22 cellular contexts compared by ENCODE assay signal in genomic region chr1:164579346-164579745, GRCh38.
A peak's percentile ranks its signal among the peaks of the same experiment; 100 is the strongest.
DNase-seq lines count a peak whose midpoint lies in the region; ATAC-seq and TF ChIP-seq lines count a peak whose summit lies in the region.
"Had no signal": no experiment of that assay in that cellular context is flagged by ENCODE, and none has a peak within 500 bp of the region (broad histone marks: within the 10 kb centered on the region; RNA-seq: fewer than 3 reads in every experiment).

No MANE protein-coding gene starts in this region.

- no peak overlapping the region for H3K9ac ChIP-seq in muscle layer of colon (ENCODE audit: low read length)

- TF ChIP-seq CTCF in tibial artery (IDR thresholded peaks at IDR 0.05): no peak

- ATAC-seq in GM19455 (IDR thresholded peaks at IDR 0.05; ENCODE audit: unreplicated experiment): no peak
- ATAC-seq: GM12878, heart right ventricle, T-helper 17 cell had no signal

- peak overlapping the region; percentile 11 for H3K27ac ChIP-seq in epithelial cell of prostate
- peak overlapping the region; percentile 56 for H3K27ac ChIP-seq in muscle layer of colon (ENCODE audit: low read depth, low read length)
- peak overlapping the region; percentile 5 to 80 for H3K27ac ChIP-seq in tibial artery
- H3K27ac ChIP-seq: SJSA1 had no signal

- H3K27me3 ChIP-seq in muscle layer of colon (ENCODE audit: control insufficient read depth in 1 of 2, insufficient read depth in 2 of 2, low read length in 2 of 2) (no peaks in the 10 kb centered on the region), tibial artery (no peaks in the 10 kb centered on the region)
- H3K27me3 ChIP-seq: BE2C, heart right ventricle, SJSA1, stomach had no signal

- peaks cover 12% of the 10 kb centered on the region for H3K36me3 ChIP-seq in muscle layer of colon (ENCODE audit: insufficient read depth, low read length)
- H3K36me3 ChIP-seq in tibial artery: peaks cover 0 to 9% (median 0%) of the 10 kb centered on the region in 3 donors
- H3K36me3 ChIP-seq: BE2C, SJSA1 had no signal

- DNase-seq in NCI-H69 (lab: John Stamatoyannopoulos, UW): peak; percentile 32
- DNase-seq in epithelial cell of prostate (ENCODE audit: low read depth, low spot score): no peak
- no peak for DNase-seq in tibial artery
- DNase-seq in ACHN: no peak
- no peak for DNase-seq in HPDE6-E6E7 (ENCODE audit: extremely low spot score)
- no peak for DNase-seq in DMS79 (lab: John Stamatoyannopoulos, UW)
- DNase-seq: BE2C; Calu3; dermis blood vessel endothelial cell; erythroblast; GF-D8; heart right ventricle; NCI-H1436 treated with DMSO at 0.1 percent for 48 hours; NCI-H2171; occipital lobe; stimulated activated CD4-positive, alpha-beta T cell treated with anti-CD3 and anti-CD28 coated beads, Interleukin-2, amount 100 ng/mL, for 24 hours; stomach; T-helper 17 cell had no signal

- intact Hi-C loops in tibial artery (cut with DNase I; ENCODE audit: low total_unique reads): no loop called here

- H3K9me3 ChIP-seq in muscle layer of colon (ENCODE audit: low read length) (no peaks in the 10 kb centered on the region), tibial artery (no peaks in the 10 kb centered on the region)
- H3K9me3 ChIP-seq: BE2C, heart right ventricle, SJSA1, stomach had no signal

- in situ Hi-C loops in ACHN (cut with HindIII; ENCODE audit: low pct_ligation_motif_present, low pct_unique_long_range_greater_than_20kb, low sequenced_read_pairs): no loop called here

- H3K4me3 ChIP-seq in muscle layer of colon (ENCODE audit: low read depth in 1 of 2, low read length in 2 of 2) (no peak overlapping the region), tibial artery (no peak overlapping the region)
- H3K4me3 ChIP-seq: GM12878, heart right ventricle, SJSA1, stomach had no signal

- H3K4me1 ChIP-seq in muscle layer of colon (ENCODE audit: insufficient read depth, low read length) (peaks cover 72% of the 10 kb centered on the region), tibial artery (peaks cover 0 to 57% (median 35%) of the 10 kb centered on the region in 4 donors)
- H3K4me1 ChIP-seq: BE2C, SJSA1 had no signal
